Comparison of ENCODE assay signal across 8 cellular contexts in the genomic region with DNA sequence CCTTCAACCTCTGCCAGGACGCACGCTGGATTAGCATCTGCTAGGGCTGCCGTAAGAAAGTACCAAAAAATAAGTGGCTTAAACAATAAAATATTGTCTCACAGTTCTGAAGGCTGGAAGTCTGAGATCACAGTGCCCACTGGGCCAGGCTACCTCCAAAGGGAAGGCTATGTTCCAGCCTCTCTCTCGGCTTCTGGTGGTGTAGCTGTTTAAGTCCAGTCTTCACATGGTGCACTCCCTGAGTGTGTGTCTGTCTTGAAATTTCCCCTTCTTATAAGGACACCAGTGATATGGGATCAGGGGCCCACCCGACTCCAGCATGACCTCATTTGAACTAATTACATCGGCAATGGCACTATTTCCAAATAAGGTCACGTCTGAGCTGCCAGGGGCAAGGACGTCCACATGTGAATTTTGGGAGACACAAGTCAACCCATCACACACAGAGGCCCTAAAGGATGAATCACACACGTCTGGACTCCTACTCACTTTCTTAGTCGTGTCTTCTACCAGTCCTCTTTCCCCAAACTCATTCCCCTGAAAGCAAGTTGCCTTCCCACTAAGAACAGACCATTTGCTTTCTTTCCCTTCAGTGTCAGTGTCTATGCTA.
A peak's percentile ranks its signal among the peaks of the same experiment; 100 is the strongest.
DNase-seq lines count a peak whose midpoint lies in the region; FAIRE-seq and TF ChIP-seq lines count a peak whose summit lies in the region.
"Not testable (repeated sequence)": the region's sequence is repeated elsewhere in the genome, so short reads cannot be mapped to it uniquely, and the experiment has no call there.

No MANE protein-coding gene starts in this region.

- not testable (repeated sequence) for TF ChIP-seq CTCF in HL-60 (IDR thresholded peaks at IDR 0.05; ENCODE audit: insufficient read depth, low read length); astrocyte (IDR thresholded peaks at IDR 0.05; ENCODE audit: insufficient read depth, low read depth, low read length)

- H3K36me3 ChIP-seq in BLaER1 treated with 17β-estradiol and CSF1 and Interleukin-3, amounts not matched to agents 10 nM and 100 nM; astrocyte (ENCODE audit: insufficient read depth, low read length): not testable (repeated sequence)
- H3K36me3 ChIP-seq in mesodermal cell (ENCODE audit: control insufficient read depth, insufficient read depth, low read length) = peaks cover 15% of the 10 kb centered on the region

- not testable (repeated sequence) for H2AFZ ChIP-seq in astrocyte (ENCODE audit: low read depth, low read length)

- H3K27ac Mint-ChIP-seq in astrocyte (ENCODE audit: unreplicated experiment) = peak overlapping the region; percentile 97

- H3K4me1 ChIP-seq in BLaER1 treated with 17β-estradiol and CSF1 and Interleukin-3, amounts not matched to agents 10 nM and 100 nM = peaks cover 17 to 28% (median 21%) of the 10 kb centered on the region in 10 experiments
- H3K4me1 ChIP-seq in astrocyte (ENCODE audit: insufficient read depth, low read length); mesodermal cell (ENCODE audit: control insufficient read depth, insufficient read depth, low read length, poor library complexity, severe bottlenecking): not testable (repeated sequence)

- peaks cover 19% of the 10 kb centered on the region for H3K4me1 Mint-ChIP-seq in astrocyte (ENCODE audit: low read depth, unreplicated experiment)

- not testable (repeated sequence) for H3K9me3 ChIP-seq in BLaER1 treated with 17β-estradiol and CSF1 and Interleukin-3, amounts not matched to agents 10 nM and 100 nM (replicated peaks in 1 of 11); astrocyte (ENCODE audit: insufficient read depth, low read depth, low read length); mesodermal cell (ENCODE audit: control insufficient read depth, low read length)

- H3K9me3 Mint-ChIP-seq in astrocyte (ENCODE audit: unreplicated experiment) = not testable (repeated sequence)

- H3K27me3 ChIP-seq in BLaER1 treated with 17β-estradiol and CSF1 and Interleukin-3, amounts not matched to agents 10 nM and 100 nM; HL-60 (ENCODE audit: insufficient read depth, poor library complexity, severe bottlenecking); astrocyte (ENCODE audit: insufficient read depth, low read length): not testable (repeated sequence)

- DNase-seq in HL-60 (ENCODE audit: low read depth in 1 of 2, low spot score in 1 of 2) = not testable (repeated sequence)
- DNase-seq in SK-N-DZ (ENCODE audit: low spot score) (peak; percentile 29), activated T-cell treated with anti-CD3 and anti-CD28 coated beads for 48 hours (ENCODE audit: low read depth) (peak; percentile 42), astrocyte (ENCODE audit: low read depth) (peak; percentile 63), fibroblast of gingiva (ENCODE audit: low read depth) (peak; percentile 20)
- peak; percentile 65 for DNase-seq in stimulated activated CD4-positive, alpha-beta T cell treated with anti-CD3 and anti-CD28 coated beads, Interleukin-4, amount 100 ng/mL, for 24 hours

- H3K36me3 Mint-ChIP-seq in astrocyte (ENCODE audit: low read depth, unreplicated experiment) = not testable (repeated sequence)

- peak overlapping the region in 2 of 11 experiments; percentile 25 to 35; a peak in 2 of 22 replicates for H3K27ac ChIP-seq in BLaER1 treated with 17β-estradiol and CSF1 and Interleukin-3, amounts not matched to agents 10 nM and 100 nM
- peak overlapping the region; percentile 84 for H3K27ac ChIP-seq in HL-60 (replicated peaks)
- peak overlapping the region; percentile 47 for H3K27ac ChIP-seq in astrocyte (ENCODE audit: low read depth, low read length)
- H3K27ac ChIP-seq in mesodermal cell (ENCODE audit: low read depth, low read length, severe bottlenecking) = peak overlapping the region; percentile 62

- FAIRE-seq in astrocyte (lab: Jason Lieb, UNC) = peak; percentile 26

- H3K4me3 Mint-ChIP-seq in astrocyte (ENCODE audit: unreplicated experiment) = peak overlapping the region; percentile 70

- WGBS in mesodermal cell (ENCODE audit: insufficient coverage in 2 of 2), 2 experiments = 67 to 73% methylated on average over 4 of the region's 10 CpGs

- not testable (repeated sequence) for H4K20me1 ChIP-seq in BLaER1 treated with 17β-estradiol and CSF1 and Interleukin-3, amounts not matched to agents 10 nM and 100 nM
- H4K20me1 ChIP-seq in astrocyte (ENCODE audit: insufficient read depth, low read length) = peaks cover 21% of the 10 kb centered on the region

- H3K27me3 Mint-ChIP-seq in astrocyte (ENCODE audit: low read depth, unreplicated experiment) = not testable (repeated sequence)

- H3K4me3 ChIP-seq in BLaER1 treated with 17β-estradiol and CSF1 and Interleukin-3, amounts not matched to agents 10 nM and 100 nM; HL-60 (replicated peaks; ENCODE audit: insufficient read depth, low read length); astrocyte (ENCODE audit: insufficient read depth, low read depth, low read length); mesodermal cell (ENCODE audit: extremely low read depth, insufficient read depth, low read length, poor library complexity, severe bottlenecking): not testable (repeated sequence)

- H3K79me2 ChIP-seq in astrocyte (ENCODE audit: insufficient read depth, low read length) = peaks cover 73% of the 10 kb centered on the region

- H3K9ac ChIP-seq in BLaER1 treated with 17β-estradiol and CSF1 and Interleukin-3, amounts not matched to agents 10 nM and 100 nM = not testable (repeated sequence)
- H3K9ac ChIP-seq in astrocyte (ENCODE audit: low read length) = peak overlapping the region; percentile 46

- H3K4me2 ChIP-seq in BLaER1 treated with 17β-estradiol and CSF1 and Interleukin-3, amounts not matched to agents 10 nM and 100 nM = peak overlapping the region; percentile 43 to 73 (median 66)
- peak overlapping the region; percentile 55 for H3K4me2 ChIP-seq in astrocyte (ENCODE audit: low read length)
